1 cellular context compared by ENCODE assay signal in genomic region chr1:32496127-32496526, GRCh38.
TF ChIP-seq lines count a peak whose summit lies in the region.

No MANE protein-coding gene starts in this region.

TF ChIP-seq in HEK293, 187 proteins besides CTCF, POLR2A, EP300 and RAD21 (continued from another document):
- TF ChIP-seq ZNF580 (tag by site-specific recombination; IDR thresholded peaks at IDR 0.05) (no peak), ZNF362 (tag by site-specific recombination; IDR thresholded peaks at IDR 0.05) (peak; percentile 59; the same call in 1 of the 2 replicates), PRDM6 (tag by site-specific recombination; IDR thresholded peaks at IDR 0.05) (peak; percentile 53; the same call in 1 of the 2 replicates), ZBTB17 (tag by site-specific recombination; IDR thresholded peaks at IDR 0.05) (0 out of 2 replicates have a peak, but pooled peaks have one; percentile 15)
